8 cellular contexts compared by ENCODE assay signal in the genomic region with DNA sequence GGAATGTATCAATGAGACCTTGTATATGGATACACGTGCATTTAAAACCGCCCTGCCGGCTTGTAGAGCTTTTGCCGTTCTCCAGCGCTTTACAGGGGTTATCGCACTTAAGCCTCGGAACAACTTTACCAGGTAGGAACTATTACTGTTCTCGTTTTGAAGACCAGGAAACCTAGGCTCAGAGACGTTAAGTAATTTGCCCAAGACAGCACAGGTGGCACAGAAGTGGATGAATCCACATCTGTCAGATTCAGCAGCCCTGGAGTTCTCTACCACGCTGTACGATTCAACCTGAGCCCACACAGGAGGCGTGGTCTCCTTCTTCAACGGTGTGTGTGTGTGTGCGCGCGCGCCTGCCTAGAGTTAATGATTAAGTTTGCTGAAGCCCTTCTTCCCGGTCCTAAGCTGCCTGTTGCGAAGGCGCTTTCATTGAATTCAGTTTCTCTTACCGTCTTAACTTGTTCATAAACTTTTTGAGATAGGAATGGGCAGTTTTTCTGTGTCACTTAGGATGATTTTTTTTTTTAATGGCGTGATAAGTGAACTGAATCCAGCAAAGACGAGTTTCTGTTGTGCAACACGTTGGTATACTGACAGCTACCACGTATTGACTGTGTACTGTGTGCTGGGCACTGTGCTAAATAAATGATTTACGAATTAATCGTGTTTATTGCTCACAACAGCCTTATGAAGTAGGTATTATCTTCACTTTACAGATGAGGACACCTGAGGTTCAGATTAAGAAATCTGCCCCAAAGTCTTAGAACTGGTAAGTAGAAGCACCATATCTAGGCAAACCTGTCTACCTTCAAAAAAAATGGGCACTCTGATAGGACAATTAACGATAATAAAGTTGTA.
DNase-seq lines count a peak whose midpoint lies in the region; ATAC-seq and TF ChIP-seq lines count a peak whose summit lies in the region.

No MANE protein-coding gene starts in this region.

- no peaks in the 10 kb centered on the region for H3K9me3 ChIP-seq in BE2C
- H3K9me3 ChIP-seq in lower lobe of right lung, result no peaks in the 10 kb centered on the region

- H3K27me3 Mint-ChIP-seq in dendritic cell treated with granulocyte-macrophage colony-stimulating factor and Interleukin-4, amounts not matched to agents 40 ng/mL and 50 ng/mL, for 4 days, result no peaks in the 10 kb centered on the region

- H3K4me3 ChIP-seq in BE2C (ENCODE audit: low read depth, low read length), result peak overlapping the region; percentile 89
- peak overlapping the region; percentile 73 for H3K4me3 ChIP-seq in lower lobe of right lung

- intact Hi-C loops in dendritic cell treated with granulocyte-macrophage colony-stimulating factor and Interleukin-4, amounts not matched to agents 40 ng/mL and 50 ng/mL, for 4 days (cut with micrococcal nuclease), result loop anchor here (2.0 to 10.0 kb wide), 2 partner anchors 40 to 832 kb away; no protein-coding TSS in a partner anchor
- intact Hi-C loops in lower lobe of right lung (cut with DNase I), result loop anchor here (10.0 kb wide), 1 partner anchor 452 kb away; no protein-coding TSS in a partner anchor

- H3K36me3 ChIP-seq in BE2C (peaks cover 7% of the 10 kb centered on the region), lower lobe of right lung (no peaks in the 10 kb centered on the region)

- H3K36me3 Mint-ChIP-seq in dendritic cell treated with granulocyte-macrophage colony-stimulating factor and Interleukin-4, amounts not matched to agents 40 ng/mL and 50 ng/mL, for 4 days (ENCODE audit: low read depth), result peaks cover 20% of the 10 kb centered on the region

- H3K27me3 ChIP-seq in BE2C, result no peaks in the 10 kb centered on the region
- no peaks in the 10 kb centered on the region for H3K27me3 ChIP-seq in lower lobe of right lung (ENCODE audit: low read depth)

- no peaks in the 10 kb centered on the region for H3K4me1 ChIP-seq in BE2C
- peaks cover 48% of the 10 kb centered on the region for H3K4me1 ChIP-seq in lower lobe of right lung

- TF ChIP-seq CTCF in BE2C (IDR thresholded peaks at IDR 0.05; ENCODE audit: low read depth, low read length) (no peak), lower lobe of right lung (IDR thresholded peaks at IDR 0.05) (no peak)

- peak overlapping the region; percentile 73 for H3K27ac ChIP-seq in lower lobe of right lung

- peak overlapping the region; percentile 91 for H3K27ac Mint-ChIP-seq in dendritic cell treated with granulocyte-macrophage colony-stimulating factor and Interleukin-4, amounts not matched to agents 40 ng/mL and 50 ng/mL, for 4 days

- peak; percentile 82 for DNase-seq in BE2C
- DNase-seq in NCI-H510A (lab: John Stamatoyannopoulos, UW), result peak; percentile 63
- peak; percentile 82 to 83 for DNase-seq in activated CD4-positive, alpha-beta T cell treated with anti-CD3 and anti-CD28 coated beads for 4 hours
- DNase-seq in lower lobe of right lung, result peak; percentile 91
- DNase-seq in stimulated activated CD8-positive, alpha-beta memory T cell treated with anti-CD3 and anti-CD28 coated beads, Interleukin-15, amount 100 ng/mL, for 1 hour (ENCODE audit: low read depth), result peak; percentile 47

- TF ChIP-seq POLR2A in GM19193 (IDR thresholded peaks at IDR 0.05; ENCODE audit: extremely low read depth, insufficient read depth, insufficient read length), result peak; percentile 65

- peak overlapping the region; percentile 98 for H3K4me3 Mint-ChIP-seq in dendritic cell treated with granulocyte-macrophage colony-stimulating factor and Interleukin-4, amounts not matched to agents 40 ng/mL and 50 ng/mL, for 4 days

- peak; percentile 63 for ATAC-seq in HG03432 (IDR thresholded peaks at IDR 0.05; ENCODE audit: unreplicated experiment)
- ATAC-seq in lower lobe of right lung, result peak; percentile 89

- H3K4me1 Mint-ChIP-seq in dendritic cell treated with granulocyte-macrophage colony-stimulating factor and Interleukin-4, amounts not matched to agents 40 ng/mL and 50 ng/mL, for 4 days (ENCODE audit: low read depth), result peaks cover 56% of the 10 kb centered on the region

- no peaks in the 10 kb centered on the region for H3K9me3 Mint-ChIP-seq in dendritic cell treated with granulocyte-macrophage colony-stimulating factor and Interleukin-4, amounts not matched to agents 40 ng/mL and 50 ng/mL, for 4 days

Comparison
In these comparisons a context has a peak if more than half of its experiments do, and no peak if none do; other contexts are left out.
1. Peak in every context shown above with its lines: DNase-seq, ATAC-seq, H3K4me3 ChIP-seq and H3K27ac ChIP-seq.